ENCODE assay signal across 10 cellular contexts in genomic region chr1:154335351-154335714, GRCh38. TPM values are rescaled to one million over a fixed set of nuclear protein-coding genes. Genes with fewer than 3 reads are reported as not detected.
DNase-seq lines count a peak whose midpoint lies in the region; ATAC-seq and TF ChIP-seq lines count a peak whose summit lies in the region.
"Had no signal": no experiment of that assay in that cellular context is flagged by ENCODE, and none has a peak within 500 bp of the region (broad histone marks: within the 10 kb centered on the region; RNA-seq: fewer than 3 reads in every experiment).

No MANE protein-coding gene starts in this region.

- H3K27ac ChIP-seq in suprapubic skin: no peak overlapping the region

- peak; percentile 28 for TF ChIP-seq CTCF in type B pancreatic cell (conservative IDR thresholded peaks at IDR 0.05)
- no peak for TF ChIP-seq CTCF in suprapubic skin (IDR thresholded peaks at IDR 0.05)

- H3K27me3 Mint-ChIP-seq in activated naive CD4-positive, alpha-beta T cell treated with anti-CD3 and anti-CD28 coated beads, Interleukin-2, amount 50 U/mL, for 24 hours: no peaks in the 10 kb centered on the region
- H3K27me3 Mint-ChIP-seq in T-helper 17 cell: no peaks in the 10 kb centered on the region
- peaks cover 0 to 6% (median 5%) of the 10 kb centered on the region in 3 donors for H3K27me3 Mint-ChIP-seq in immature natural killer cell (ENCODE audit: low read depth in 3 of 3)
- H3K27me3 Mint-ChIP-seq in type B pancreatic cell: no peaks in the 10 kb centered on the region

- H3K27ac Mint-ChIP-seq in activated naive CD4-positive, alpha-beta T cell treated with anti-CD3 and anti-CD28 coated beads, Interleukin-2, amount 50 U/mL, for 24 hours: no peak overlapping the region
- H3K27ac Mint-ChIP-seq in T-helper 17 cell (peak overlapping the region; percentile 92), immature natural killer cell (peak overlapping the region; percentile 79 to 97 (median 92)), type B pancreatic cell (no peak overlapping the region)

- peaks cover 56% of the 10 kb centered on the region for H3K36me3 ChIP-seq in suprapubic skin

- H3K4me3 ChIP-seq in suprapubic skin: no peak overlapping the region

- peaks cover 14% of the 10 kb centered on the region for H3K36me3 Mint-ChIP-seq in activated naive CD4-positive, alpha-beta T cell treated with anti-CD3 and anti-CD28 coated beads, Interleukin-2, amount 50 U/mL, for 24 hours
- peaks cover 18% of the 10 kb centered on the region for H3K36me3 Mint-ChIP-seq in T-helper 17 cell (ENCODE audit: low read depth)
- H3K36me3 Mint-ChIP-seq in immature natural killer cell: peaks cover 26 to 54% (median 26%) of the 10 kb centered on the region in 3 donors
- H3K36me3 Mint-ChIP-seq in type B pancreatic cell: peaks cover 14% of the 10 kb centered on the region

- peak overlapping the region; percentile 68 for H3K4me3 Mint-ChIP-seq in activated naive CD4-positive, alpha-beta T cell treated with anti-CD3 and anti-CD28 coated beads, Interleukin-2, amount 50 U/mL, for 24 hours
- H3K4me3 Mint-ChIP-seq in T-helper 17 cell (peak overlapping the region; percentile 84), immature natural killer cell (peak overlapping the region; percentile 32 to 79 (median 60)), type B pancreatic cell (no peak overlapping the region)

- no peak for TF ChIP-seq EP300 in suprapubic skin (IDR thresholded peaks at IDR 0.05)

- no peaks in the 10 kb centered on the region for H3K9me3 Mint-ChIP-seq in activated naive CD4-positive, alpha-beta T cell treated with anti-CD3 and anti-CD28 coated beads, Interleukin-2, amount 50 U/mL, for 24 hours
- H3K9me3 Mint-ChIP-seq in immature natural killer cell (no peaks in the 10 kb centered on the region), type B pancreatic cell (no peaks in the 10 kb centered on the region)

- TF ChIP-seq POLR2A in suprapubic skin (IDR thresholded peaks at IDR 0.05): no peak

- ATAC-seq in T-helper 17 cell: peak; percentile 3

- 91% methylated on average over 4 of the region's 4 CpGs for WGBS in suprapubic skin

- H3K9me3 ChIP-seq in T-helper 17 cell (ENCODE audit: control insufficient read depth, low read length, poor library complexity, severe bottlenecking) (no peaks in the 10 kb centered on the region), suprapubic skin (no peaks in the 10 kb centered on the region)

- H3K4me1 ChIP-seq in suprapubic skin: peaks cover 14% of the 10 kb centered on the region

- no peaks in the 10 kb centered on the region for H3K27me3 ChIP-seq in suprapubic skin

- no peak for DNase-seq in activated naive CD4-positive, alpha-beta T cell treated with anti-CD3 and anti-CD28 coated beads, Interleukin-2, amount 50 U/mL, for 16 hours
- no peak for DNase-seq in T-helper 17 cell
- DNase-seq in immature natural killer cell: no peak
- DNase-seq in type B pancreatic cell (ENCODE audit: extremely low spot score, unreplicated experiment): no peak
- no peak for DNase-seq in amniotic stem cell (lab: John Stamatoyannopoulos, UW)
- DNase-seq in DMS53 (lab: John Stamatoyannopoulos, UW): no peak
- no peak for DNase-seq in suprapubic skin (ENCODE audit: low spot score in 2 of 2)
- DNase-seq: cortex of kidney had no signal

- peaks cover 74% of the 10 kb centered on the region for H3K4me1 Mint-ChIP-seq in activated naive CD4-positive, alpha-beta T cell treated with anti-CD3 and anti-CD28 coated beads, Interleukin-2, amount 50 U/mL, for 24 hours
- H3K4me1 Mint-ChIP-seq in T-helper 17 cell: peaks cover 61% of the 10 kb centered on the region
- peaks cover 63 to 71% of the 10 kb centered on the region in 2 donors for H3K4me1 Mint-ChIP-seq in immature natural killer cell
- H3K4me1 Mint-ChIP-seq in type B pancreatic cell (ENCODE audit: unreplicated experiment): peaks cover 4% of the 10 kb centered on the region

RNA-seq across cellular contexts. Expression of gene ATP8B2, which starts 10.0 kb away (rescaled TPM):
- total RNA-seq in T-helper 17 cell: 100 to 1,000 TPM; 175 to 192 TPM
- 10 to 100 TPM in 2 of 3 donors, 1 to 10 TPM in 1; 8.5 to 27.4 (median 16.5) TPM for polyA plus RNA-seq in immature natural killer cell
- total RNA-seq in type B pancreatic cell (ENCODE audit: low replicate concordance): 11.5 and 39.5 TPM in 2 replicates
- 10 to 100 TPM; 14.4 to 34.4 (median 22.0) TPM for total RNA-seq in suprapubic skin

RNA-seq across cellular contexts. Expression of gene AQP10, which starts 14.4 kb away (rescaled TPM):
- total RNA-seq in T-helper 17 cell: 1 to 10 TPM in 1 of 2 donors, under 1 TPM in 1; 0.42 to 8.9 TPM
- polyA plus RNA-seq in immature natural killer cell: under 1 TPM in 1 of 3 donors, not detected in 2; 0.24 TPM
- 0.12 and 0.27 TPM in 2 replicates for total RNA-seq in type B pancreatic cell (ENCODE audit: low replicate concordance)
- total RNA-seq in suprapubic skin: under 1 TPM in 1 of 4 donors, not detected in 3; 0.26 TPM
- total RNA-seq: urinary bladder had no signal

Comparison
In these comparisons a context has a peak if more than half of its experiments do, and no peak if none do; other contexts are left out.
1. H3K27ac Mint-ChIP-seq: peak in T-helper 17 cell (single experiment) and immature natural killer cell (6 of 6); none in activated naive CD4-positive, alpha-beta T cell treated with anti-CD3 and anti-CD28 coated beads, Interleukin-2, amount 50 U/mL, for 24 hours (single experiment) and type B pancreatic cell (single experiment).